32 cellular contexts compared by ENCODE assay signal in genomic region chr5:69510694-69511093, GRCh38.
"Had no signal": no experiment of that assay in that cellular context is flagged by ENCODE, and none has a peak within 500 bp of the region (broad histone marks: within the 10 kb centered on the region; RNA-seq: fewer than 3 reads in every experiment).

No MANE protein-coding gene starts in this region.

- DNase-seq: Karpas-422, Kasumi-1, MG63, MM.1S, NCI-H1092, NCI-H1092 treated with DMSO at 0.1 percent for 48 hours, NCI-H1105, NCI-H1105 treated with DMSO at 0.1 percent for 48 hours, NCI-H1417, NCI-H1417 treated with DMSO at 0.1 percent for 48 hours, NCI-H1436, NCI-H1436 treated with DMSO at 0.1 percent for 48 hours, NCI-H146, NCI-H1694, NCI-H1694 treated with DMSO at 0.1 percent for 48 hours, NCI-H187, NCI-H187 treated with DMSO at 0.1 percent for 48 hours, NCI-H1930, NCI-H2029, NCI-H2029 treated with DMSO at 0.1 percent for 48 hours, NCI-H2081, NCI-H2081 treated with DMSO at 0.1 percent for 48 hours, NCI-H2107, NCI-H2171, NCI-H2171 treated with DMSO at 0.1 percent for 48 hours, NCI-H2227 treated with DMSO at 0.1 percent for 48 hours, NCI-H226, NCI-H345, NCI-H446, NCI-H446 treated with DMSO at 0.1 percent for 48 hours, NCI-H510A, NCI-H510A treated with DMSO at 0.1 percent for 48 hours had no signal

- H3K9me3 ChIP-seq: MG63 had no signal

- H3K4me3 ChIP-seq: MG63 had no signal

- H3K27me3 ChIP-seq: MG63 had no signal

- H3K36me3 ChIP-seq: MG63 had no signal
